Comparison of ENCODE assay signal across 12 cellular contexts in the genomic region with DNA sequence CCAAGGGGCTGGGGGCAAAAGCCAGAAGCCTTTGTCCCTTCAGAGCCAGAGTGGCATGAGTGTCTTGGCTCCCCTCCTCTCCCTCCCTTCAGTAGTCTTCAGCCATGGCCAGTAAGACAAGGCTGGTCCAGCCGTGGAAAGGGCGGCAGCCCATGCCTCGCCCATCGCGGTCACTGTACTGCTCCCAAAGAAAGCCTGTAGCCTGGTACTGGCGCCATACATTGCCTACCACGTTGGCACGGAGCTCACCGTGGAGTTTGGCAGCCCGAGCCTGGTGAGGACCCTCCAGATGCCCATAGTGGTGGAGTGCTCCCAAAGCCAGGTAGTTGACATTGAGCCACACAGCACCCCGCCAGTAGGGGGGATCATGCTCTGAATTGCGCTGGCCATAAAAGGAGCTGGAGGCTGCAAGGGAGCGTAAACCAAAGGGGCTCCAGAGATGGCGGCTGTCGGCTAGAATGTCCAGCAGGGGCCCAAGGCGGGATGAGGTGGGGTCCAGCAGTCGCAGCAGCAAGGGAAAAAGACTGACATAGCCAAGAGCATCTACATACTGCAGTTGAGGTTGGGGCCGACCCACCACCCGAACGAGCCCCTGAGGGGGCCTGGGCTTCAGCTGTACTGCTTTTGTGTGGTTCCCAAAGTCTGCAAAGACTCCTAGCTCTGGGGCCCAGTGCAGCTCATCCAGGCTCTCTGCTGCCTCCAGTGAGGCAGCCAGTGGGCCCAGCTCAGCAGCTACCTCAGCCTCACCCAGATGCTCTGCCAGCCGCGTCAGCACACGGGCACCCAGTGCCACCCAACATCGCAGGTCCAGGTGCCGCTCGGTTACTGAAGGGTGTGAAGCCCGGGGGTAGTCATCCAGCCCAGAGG. TPM values are rescaled to one million over a fixed set of nuclear protein-coding genes. Genes with fewer than 3 reads are reported as not detected.
DNase-seq lines count a peak whose midpoint lies in the region; ATAC-seq and TF ChIP-seq lines count a peak whose summit lies in the region.
"Had no signal": no experiment of that assay in that cellular context is flagged by ENCODE, and none has a peak within 500 bp of the region (broad histone marks: within the 10 kb centered on the region; RNA-seq: fewer than 3 reads in every experiment).

No MANE protein-coding gene starts in this region.

- peak; percentile 33 for DNase-seq in D341Med (ENCODE audit: low spot score)
- DNase-seq in epithelial cell of proximal tubule (ENCODE audit: low read depth): no peak
- no peak for DNase-seq in activated gamma-delta T cell treated with Interleukin-2 at 50 U/mL for 16 hours
- no peak for DNase-seq in stimulated activated effector memory CD8-positive, alpha-beta T cell treated with anti-CD3 and anti-CD28 coated beads, Interleukin-12 subunit alpha, Interleukin-12 subunit beta, amount 100 ng/mL, for 72 hours (ENCODE audit: low spot score in 2 of 2)
- DNase-seq: activated effector memory CD4-positive, alpha-beta T cell treated with anti-CD3 and anti-CD28 coated beads, Interleukin-2, amount 50 U/mL, for 16 hours; GDM1; NCI-H1694; stimulated activated CD4-positive, alpha-beta T cell treated with anti-CD3 and anti-CD28 coated beads, Interleukin-2, amount 100 ng/mL, for 24 hours; upper lobe of right lung had no signal

- no peak overlapping the region for H3K27ac Mint-ChIP-seq in stimulated activated effector memory CD8-positive, alpha-beta T cell treated with anti-CD3 and anti-CD28 coated beads, Interleukin-12 subunit alpha, Interleukin-12 subunit beta, amount 100 ng/mL, for 72 hours

- H3K27ac ChIP-seq in HUES48 (ENCODE audit: low read depth, low read length): peak overlapping the region; percentile 38
- H3K27ac ChIP-seq: upper lobe of right lung had no signal

- H3K27me3 ChIP-seq in HUES48 (ENCODE audit: control insufficient read depth, insufficient read depth, low read length): no peaks in the 10 kb centered on the region
- H3K27me3 ChIP-seq: upper lobe of right lung had no signal

- H3K4me1 Mint-ChIP-seq in stimulated activated effector memory CD8-positive, alpha-beta T cell treated with anti-CD3 and anti-CD28 coated beads, Interleukin-12 subunit alpha, Interleukin-12 subunit beta, amount 100 ng/mL, for 72 hours: peaks cover 53% of the 10 kb centered on the region

- TF ChIP-seq CTCF in epithelial cell of proximal tubule (conservative IDR thresholded peaks at IDR 0.05; ENCODE audit: low read depth, low read length): peak; percentile 31

- H3K9me3 Mint-ChIP-seq in stimulated activated effector memory CD8-positive, alpha-beta T cell treated with anti-CD3 and anti-CD28 coated beads, Interleukin-12 subunit alpha, Interleukin-12 subunit beta, amount 100 ng/mL, for 72 hours: no peaks in the 10 kb centered on the region

- peaks cover 11% of the 10 kb centered on the region for H3K4me1 ChIP-seq in HUES48 (ENCODE audit: control insufficient read depth, insufficient read depth, low read length)

- no peak for ATAC-seq in stimulated activated effector memory CD8-positive, alpha-beta T cell treated with anti-CD3 and anti-CD28 coated beads, Interleukin-12 subunit alpha, Interleukin-12 subunit beta, amount 100 ng/mL, for 72 hours
- no peak for ATAC-seq in HG03039 (IDR thresholded peaks at IDR 0.05; ENCODE audit: unreplicated experiment)
- ATAC-seq: esophagus mucosa, upper lobe of right lung had no signal

- H3K4me3 ChIP-seq in HUES48 (ENCODE audit: low read depth, low read length) (no peak overlapping the region), epithelial cell of proximal tubule (ENCODE audit: low read depth, low read length) (no peak overlapping the region)
- H3K4me3 ChIP-seq: upper lobe of right lung had no signal

- no peak overlapping the region for H3K4me3 Mint-ChIP-seq in stimulated activated effector memory CD8-positive, alpha-beta T cell treated with anti-CD3 and anti-CD28 coated beads, Interleukin-12 subunit alpha, Interleukin-12 subunit beta, amount 100 ng/mL, for 72 hours

- peaks cover 15% of the 10 kb centered on the region for H3K36me3 ChIP-seq in HUES48 (ENCODE audit: control insufficient read depth, insufficient read depth, low read length)

- H3K9ac ChIP-seq in HUES48 (ENCODE audit: low read depth, low read length): no peak overlapping the region

- peaks cover 81% of the 10 kb centered on the region for H3K36me3 Mint-ChIP-seq in stimulated activated effector memory CD8-positive, alpha-beta T cell treated with anti-CD3 and anti-CD28 coated beads, Interleukin-12 subunit alpha, Interleukin-12 subunit beta, amount 100 ng/mL, for 72 hours

- H3K9me3 ChIP-seq in HUES48 (ENCODE audit: control insufficient read depth, insufficient read depth, low read length): no peaks in the 10 kb centered on the region
- H3K9me3 ChIP-seq: upper lobe of right lung had no signal

RNA-seq across cellular contexts. Expression of a gene that starts 3.2 kb away (rescaled TPM):
- total RNA-seq in epithelial cell of proximal tubule: 36.2 and 84.3 TPM in 2 replicates

RNA-seq across cellular contexts. Expression of a gene that starts 3.8 kb away (rescaled TPM):
- total RNA-seq in epithelial cell of proximal tubule: 63.1 and 83.1 TPM in 2 replicates

RNA-seq across cellular contexts. Expression of a gene that starts 6.5 kb away (rescaled TPM):
- total RNA-seq in epithelial cell of proximal tubule: 5.3 and 7.0 TPM in 2 replicates

RNA-seq across cellular contexts. Expression of a gene that starts 11.1 kb away (rescaled TPM):
- 34.2 and 61.1 TPM in 2 replicates for total RNA-seq in epithelial cell of proximal tubule

RNA-seq across cellular contexts. Expression of a gene that starts 19.7 kb away (rescaled TPM):
- 77.3 and 85.3 TPM in 2 replicates for total RNA-seq in epithelial cell of proximal tubule
